Comparison of ENCODE assay signal across 9 cellular contexts in genomic region chr2:8551622-8552074, GRCh38.
DNase-seq lines count a peak whose midpoint lies in the region; ATAC-seq and TF ChIP-seq lines count a peak whose summit lies in the region.
"Had no signal": no experiment of that assay in that cellular context is flagged by ENCODE, and none has a peak within 500 bp of the region (broad histone marks: within the 10 kb centered on the region; RNA-seq: fewer than 3 reads in every experiment).

No MANE protein-coding gene starts in this region.

- H3K36me3 Mint-ChIP-seq in activated naive CD4-positive, alpha-beta T cell treated with anti-CD3 and anti-CD28 coated beads for 36 hours (ENCODE audit: low read depth) = no peaks in the 10 kb centered on the region

- intact Hi-C loops in activated naive CD4-positive, alpha-beta T cell treated with anti-CD3 and anti-CD28 coated beads for 36 hours (cut with micrococcal nuclease) = no loop called here
- intact Hi-C loops in thyroid gland (cut with DNase I) = no loop called here

- WGBS in thyroid gland, 2 donors = 64 to 72% methylated on average over 8 of the region's 8 CpGs

- no peak overlapping the region for H3K4me3 Mint-ChIP-seq in activated naive CD4-positive, alpha-beta T cell treated with anti-CD3 and anti-CD28 coated beads for 36 hours

- DNase-seq in activated naive CD4-positive, alpha-beta T cell treated with anti-CD3 and anti-CD28 coated beads for 36 hours = no peak
- no peak for DNase-seq in activated naive CD4-positive, alpha-beta T cell treated with anti-CD3 and anti-CD28 coated beads, Interleukin-2, amount 50 U/mL, for 16 hours
- DNase-seq in amniotic epithelial cell (ENCODE audit: low read depth) (peak; percentile 11), thyroid gland (peak; percentile 55 to 69), EL (no peak), AML-193 (lab: John Stamatoyannopoulos, UW) (no peak)
- DNase-seq in effector CD4-positive, alpha-beta T cell = no peak

- H3K4me1 Mint-ChIP-seq in activated naive CD4-positive, alpha-beta T cell treated with anti-CD3 and anti-CD28 coated beads for 36 hours (ENCODE audit: low read depth) = peaks cover 17% of the 10 kb centered on the region

- H3K9me3 Mint-ChIP-seq in activated naive CD4-positive, alpha-beta T cell treated with anti-CD3 and anti-CD28 coated beads for 36 hours = peaks cover 4% of the 10 kb centered on the region

- H3K4me3 ChIP-seq in thyroid gland (replicated peaks in 1 of 3) = no peak overlapping the region

- no peaks in the 10 kb centered on the region for H3K27me3 Mint-ChIP-seq in activated naive CD4-positive, alpha-beta T cell treated with anti-CD3 and anti-CD28 coated beads for 36 hours (ENCODE audit: low read depth)

- peaks cover 19 to 20% of the 10 kb centered on the region in 2 donors for H3K4me1 ChIP-seq in thyroid gland

- CTCF ChIA-PET in activated naive CD4-positive, alpha-beta T cell treated with anti-CD3 and anti-CD28 coated beads for 36 hours (lab: Charles Lee) = no interaction called here

- no peaks in the 10 kb centered on the region for H3K9me3 ChIP-seq in thyroid gland

- peak; percentile 60 for ATAC-seq in HG03135 (IDR thresholded peaks at IDR 0.05; ENCODE audit: unreplicated experiment)

- peak overlapping the region; percentile 1 for H3K27ac Mint-ChIP-seq in activated naive CD4-positive, alpha-beta T cell treated with anti-CD3 and anti-CD28 coated beads for 36 hours

- H3K27me3 ChIP-seq in thyroid gland = no peaks in the 10 kb centered on the region

- no peaks in the 10 kb centered on the region for H3K36me3 ChIP-seq in thyroid gland

- TF ChIP-seq POLR2A in thyroid gland (IDR thresholded peaks at IDR 0.05) = no peak

- peak overlapping the region in 1 of 3 donors; percentile 25 for H3K27ac ChIP-seq in thyroid gland
- H3K27ac ChIP-seq: epithelial cell of prostate had no signal

- TF ChIP-seq CTCF in thyroid gland (IDR thresholded peaks at IDR 0.05) = no peak

Comparison
In these comparisons a context has a peak if more than half of its experiments do, and no peak if none do; other contexts are left out.
1. DNase-seq: peak in amniotic epithelial cell (single experiment) and thyroid gland (2 of 2); none in activated naive CD4-positive, alpha-beta T cell treated with anti-CD3 and anti-CD28 coated beads for 36 hours (single experiment), activated naive CD4-positive, alpha-beta T cell treated with anti-CD3 and anti-CD28 coated beads, Interleukin-2, amount 50 U/mL, for 16 hours (single experiment), EL (single experiment), effector CD4-positive, alpha-beta T cell (single experiment) and AML-193 (0 of 2).